Comparison of ENCODE assay signal across 12 cellular contexts in the genomic region with DNA sequence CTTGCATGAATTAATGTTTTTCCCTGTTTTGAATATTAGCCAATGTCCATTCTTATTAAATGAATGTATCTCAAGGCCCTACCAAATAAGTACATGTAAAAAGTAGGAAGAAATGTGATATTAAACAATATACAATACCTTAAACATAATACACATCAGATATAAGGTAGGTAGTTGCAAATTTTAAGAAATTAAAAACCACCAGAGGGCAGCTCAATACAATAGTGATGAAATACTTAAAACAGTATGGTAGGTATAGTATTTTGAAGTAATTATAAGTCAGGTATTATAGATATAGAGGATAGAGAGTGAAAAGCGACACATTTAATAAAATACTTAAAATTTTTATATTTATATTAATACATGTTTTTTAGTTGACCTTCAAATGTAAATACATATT. TPM values are rescaled to one million over a fixed set of nuclear protein-coding genes. Genes with fewer than 3 reads are reported as not detected.
DNase-seq lines count a peak whose midpoint lies in the region; ATAC-seq and TF ChIP-seq lines count a peak whose summit lies in the region.
"Had no signal": no experiment of that assay in that cellular context is flagged by ENCODE, and none has a peak within 500 bp of the region (broad histone marks: within the 10 kb centered on the region; RNA-seq: fewer than 3 reads in every experiment).

No MANE protein-coding gene starts in this region.

- H3K36me3 ChIP-seq in KMS-11 (ENCODE audit: insufficient read depth) (no peaks in the 10 kb centered on the region), liver (ENCODE audit: control insufficient read depth in 4 of 4, insufficient read depth in 3 of 4, low read depth in 1 of 4, low read length in 3 of 4) (no peaks in the 10 kb centered on the region), gastroesophageal sphincter (no peaks in the 10 kb centered on the region), suprapubic skin (no peaks in the 10 kb centered on the region)
- H3K36me3 ChIP-seq: brain microvascular endothelial cell had no signal

- H4K20me1 ChIP-seq in KMS-11 (ENCODE audit: insufficient read depth), result no peaks in the 10 kb centered on the region

- no peak overlapping the region for H2AFZ ChIP-seq in KMS-11 (ENCODE audit: low read depth)

- TF ChIP-seq EP300 in gastroesophageal sphincter (IDR thresholded peaks at IDR 0.05) (no peak), suprapubic skin (IDR thresholded peaks at IDR 0.05) (no peak)

- H3K4me3 ChIP-seq in KMS-11 (IDR thresholded peaks at IDR 0.05; ENCODE audit: insufficient read depth, low read depth, low read length) (no peak overlapping the region), liver (ENCODE audit: low read depth in 1 of 3, low read length in 3 of 3) (no peak overlapping the region), gastroesophageal sphincter (no peak overlapping the region), suprapubic skin (no peak overlapping the region)

- H3K27me3 ChIP-seq in KMS-11 (ENCODE audit: insufficient read depth, low read depth), result no peaks in the 10 kb centered on the region
- H3K27me3 ChIP-seq in liver (ENCODE audit: control insufficient read depth in 4 of 4, insufficient read depth in 4 of 4, low read length in 3 of 4), result no peaks in the 10 kb centered on the region
- H3K27me3 ChIP-seq in gastroesophageal sphincter, result no peaks in the 10 kb centered on the region
- H3K27me3 ChIP-seq in suprapubic skin, result no peaks in the 10 kb centered on the region
- H3K27me3 ChIP-seq: brain microvascular endothelial cell had no signal

- H3K79me2 ChIP-seq in KMS-11 (ENCODE audit: insufficient read depth, low read depth), result no peaks in the 10 kb centered on the region

- 67% methylated on average over 1 of the region's 1 CpG for WGBS in liver
- WGBS in gastroesophageal sphincter (ENCODE audit: low coverage in 1 of 2), 2 donors, result 64 to 82% methylated on average over 1 of the region's 1 CpG
- 88% methylated on average over 1 of the region's 1 CpG for WGBS in suprapubic skin

- TF ChIP-seq POLR2A in gastroesophageal sphincter (IDR thresholded peaks at IDR 0.05) (no peak), suprapubic skin (IDR thresholded peaks at IDR 0.05) (no peak)

- TF ChIP-seq CTCF in KMS-11 (conservative IDR thresholded peaks at IDR 0.05; ENCODE audit: low read depth, low read length) (peak; percentile 23; the same call in 1 of the 2 replicates), liver (IDR thresholded peaks at IDR 0.05; ENCODE audit: low read depth, low read length, missing input control) (peak; percentile 29), gastroesophageal sphincter (IDR thresholded peaks at IDR 0.05) (peak in 2 of 4 experiments; percentile 17 to 28), suprapubic skin (IDR thresholded peaks at IDR 0.05) (no peak)

- no peak overlapping the region for H3K27ac ChIP-seq in KMS-11
- H3K27ac ChIP-seq in liver (ENCODE audit: low read depth in 1 of 2, low read length in 2 of 2), result no peak overlapping the region
- H3K27ac ChIP-seq in gastroesophageal sphincter, result no peak overlapping the region
- no peak overlapping the region for H3K27ac ChIP-seq in suprapubic skin
- H3K27ac ChIP-seq: brain microvascular endothelial cell had no signal

- H3K9me3 ChIP-seq in liver (ENCODE audit: control insufficient read depth in 4 of 4, low read length in 3 of 4) (no peaks in the 10 kb centered on the region), gastroesophageal sphincter (no peaks in the 10 kb centered on the region), suprapubic skin (no peaks in the 10 kb centered on the region)

- H3K9ac ChIP-seq in KMS-11, result no peak overlapping the region
- H3K9ac ChIP-seq in liver (ENCODE audit: low read depth in 1 of 2, low read length in 2 of 2), result no peak overlapping the region

- H3K4me1 ChIP-seq in KMS-11 (ENCODE audit: low read depth, poor library complexity, severe bottlenecking), result no peaks in the 10 kb centered on the region
- no peaks in the 10 kb centered on the region for H3K4me1 ChIP-seq in liver (ENCODE audit: control insufficient read depth in 4 of 4, insufficient read depth in 4 of 4, low read length in 3 of 4)
- H3K4me1 ChIP-seq in gastroesophageal sphincter, result no peaks in the 10 kb centered on the region
- H3K4me1 ChIP-seq in suprapubic skin, result no peaks in the 10 kb centered on the region

- ATAC-seq in HG03139 (IDR thresholded peaks at IDR 0.05; ENCODE audit: unreplicated experiment), result no peak
- ATAC-seq in gastroesophageal sphincter, result no peak

- H3K4me2 ChIP-seq in KMS-11, result no peak overlapping the region

- TF ChIP-seq RAD21 in liver (IDR thresholded peaks at IDR 0.05), result peak; percentile 76 to 77

- DNase-seq in COR-L47 (lab: John Stamatoyannopoulos, UW) (peak; percentile 8), astrocyte of the hippocampus (ENCODE audit: low read depth, low spot score) (peak; percentile 10), COLO829 (ENCODE audit: low spot score) (no peak), suprapubic skin (ENCODE audit: low spot score in 2 of 2) (no peak)
- DNase-seq: activated CD4-positive, alpha-beta T cell treated with anti-CD3 and anti-CD28 coated beads, Interleukin-2, amount 10 ng/mL, durations not matched to agents 7 days and 5 days; brain microvascular endothelial cell; NCI-H524 treated with DMSO at 0.1 percent for 48 hours; stimulated activated CD8-positive, alpha-beta memory T cell treated with anti-CD3 and anti-CD28 coated beads, Interleukin-4, amount 100 ng/mL, for 48 hours had no signal

TF ChIP-seq in liver, 16 proteins besides CTCF, POLR2A, EP300 and RAD21:
- TF ChIP-seq EGR1 (IDR thresholded peaks at IDR 0.05; ENCODE audit: low read depth in 2 of 2) (no peak), RXRA (IDR thresholded peaks at IDR 0.05) (no peak), JUND (IDR thresholded peaks at IDR 0.05) (no peak), YY1 (IDR thresholded peaks at IDR 0.05) (no peak)

RNA-seq across cellular contexts. Expression of a gene that starts 43.6 kb away (rescaled TPM):
- 10 to 100 TPM in 1 of 2 donors, 1 to 10 TPM in 1; 9.5 to 12.4 TPM for total RNA-seq in liver
- 1 to 10 TPM; 4.2 to 5.3 TPM for polyA plus RNA-seq in liver
- 10 to 100 TPM; 14.8 to 28.7 (median 18.4) TPM for total RNA-seq in gastroesophageal sphincter
- 1 to 10 TPM; 3.5 to 5.1 (median 3.9) TPM for total RNA-seq in suprapubic skin
- total RNA-seq: activated CD4-positive, alpha-beta T cell treated with anti-CD3 and anti-CD28 coated beads, Interleukin-2, amount 10 ng/mL, durations not matched to agents 7 days and 5 days had no signal

Comparison
In these comparisons a context has a peak if more than half of its experiments do, and no peak if none do; other contexts are left out.
1. DNase-seq: peak in COR-L47 (single experiment) and astrocyte of the hippocampus (single experiment); none in COLO829 (single experiment) and suprapubic skin (0 of 2).
2. CTCF ChIP-seq: peak in KMS-11 (single experiment) and liver (single experiment); none in suprapubic skin (0 of 2).